8 cellular contexts compared by ENCODE assay signal in genomic region chr19:40365613-40366401, GRCh38. TPM values are rescaled to one million over a fixed set of nuclear protein-coding genes. Genes with fewer than 3 reads are reported as not detected.
DNase-seq lines count a peak whose midpoint lies in the region; ATAC-seq, FAIRE-seq and TF ChIP-seq lines count a peak whose summit lies in the region.

No MANE protein-coding gene starts in this region.

- no peaks in the 10 kb centered on the region for H3K9me3 Mint-ChIP-seq in endothelial cell (ENCODE audit: unreplicated experiment)
- H3K9me3 Mint-ChIP-seq in mesothelial cell of epicardium = no peaks in the 10 kb centered on the region

- H3K27me3 Mint-ChIP-seq in endothelial cell (ENCODE audit: unreplicated experiment) (peaks cover 7% of the 10 kb centered on the region), mesothelial cell of epicardium (ENCODE audit: low read depth) (no peaks in the 10 kb centered on the region)

- no peak for ATAC-seq in GM18520 (IDR thresholded peaks at IDR 0.05; ENCODE audit: unreplicated experiment)

- peaks cover 19% of the 10 kb centered on the region for H3K36me3 Mint-ChIP-seq in endothelial cell (ENCODE audit: low read depth, unreplicated experiment)
- peaks cover 5% of the 10 kb centered on the region for H3K36me3 Mint-ChIP-seq in mesothelial cell of epicardium

- TF ChIP-seq CTCF in endothelial cell (IDR thresholded peaks at IDR 0.05; ENCODE audit: unreplicated experiment) = no peak
- no peak for TF ChIP-seq CTCF in mesothelial cell of epicardium (IDR thresholded peaks at IDR 0.05; ENCODE audit: unreplicated experiment)

- peak; percentile 77 for DNase-seq in Ammon's horn (ENCODE audit: low spot score)
- DNase-seq in HTR-8/SVneo (ENCODE audit: insufficient read length, low spot score) = peak; percentile 95
- DNase-seq in activated CD4-positive, alpha-beta T cell treated with anti-CD3 and anti-CD28 coated beads, Interleukin-2, amount 50 U/mL, for 4 hours = peak; percentile 7 to 12
- peak; percentile 90 for DNase-seq in endothelial cell (ENCODE audit: low spot score)
- peak; percentile 85 to 91 for DNase-seq in mesothelial cell of epicardium (ENCODE audit: low spot score in 2 of 2, unreplicated experiment in 2 of 2)
- DNase-seq in stimulated activated CD8-positive, alpha-beta memory T cell treated with anti-CD3 and anti-CD28 coated beads, Interleukin-2, amount 100 ng/mL, for 48 hours (ENCODE audit: low read depth in 2 of 2) = peak; percentile 50 to 64
- DNase-seq in SKM-1 (lab: John Stamatoyannopoulos, UW; ENCODE audit: unreplicated experiment) = no peak

- H3K27ac Mint-ChIP-seq in endothelial cell (ENCODE audit: unreplicated experiment) (peak overlapping the region; percentile 7), mesothelial cell of epicardium (peak overlapping the region; percentile 91)

- peak overlapping the region; percentile 85 for H3K4me3 Mint-ChIP-seq in endothelial cell (ENCODE audit: unreplicated experiment)
- H3K4me3 Mint-ChIP-seq in mesothelial cell of epicardium = peak overlapping the region; percentile 77

- H3K4me1 Mint-ChIP-seq in endothelial cell (ENCODE audit: unreplicated experiment) = peaks cover 11% of the 10 kb centered on the region
- H3K4me1 Mint-ChIP-seq in mesothelial cell of epicardium = peaks cover 21% of the 10 kb centered on the region

- FAIRE-seq in HTR-8/SVneo (lab: Jason Lieb, UNC) = peak; percentile 91

RNA-seq across cellular contexts. Expression of gene PLD3, which starts 17.3 kb away (rescaled TPM):
- total RNA-seq in endothelial cell (ENCODE audit: unreplicated experiment) (227 TPM), mesothelial cell of epicardium (369 to 379 TPM (median 376 TPM) in 3 replicates)

RNA-seq across cellular contexts. Expression of gene C19orf47, which starts 17.6 kb away (rescaled TPM):
- total RNA-seq in endothelial cell (ENCODE audit: unreplicated experiment) = 17.9 TPM
- total RNA-seq in mesothelial cell of epicardium = 15.3 to 17.8 TPM (median 16.3 TPM) in 3 replicates

RNA-seq across cellular contexts. Expression of gene HIPK4, which starts 24.2 kb away (rescaled TPM):
- not detected for total RNA-seq in endothelial cell (ENCODE audit: unreplicated experiment)
- 0.20 to 0.32 TPM (median 0.31 TPM) in 3 replicates for total RNA-seq in mesothelial cell of epicardium

RNA-seq across cellular contexts. Expression of gene PRX, which starts 47.4 kb away (rescaled TPM):
- total RNA-seq in endothelial cell (ENCODE audit: unreplicated experiment) = 6.7 TPM
- 4.7 to 5.2 TPM (median 5.2 TPM) in 3 replicates for total RNA-seq in mesothelial cell of epicardium

RNA-seq across cellular contexts. Expression of gene SERTAD1, which starts 60.0 kb away (rescaled TPM):
- 11.8 TPM for total RNA-seq in endothelial cell (ENCODE audit: unreplicated experiment)
- 10.7 to 11.0 TPM (median 10.8 TPM) in 3 replicates for total RNA-seq in mesothelial cell of epicardium
